In genomic region chr9:12774861-12775367, GRCh38 we compare ENCODE assay signal across 8 cellular contexts. TPM values are rescaled to one million over a fixed set of nuclear protein-coding genes. Genes with fewer than 3 reads are reported as not detected.
DNase-seq lines count a peak whose midpoint lies in the region; ATAC-seq and TF ChIP-seq lines count a peak whose summit lies in the region.

Gene LURAP1L, plus strand, starts transcription at chr9:12775020. Its CDS starts 696 bp downstream, at chr9:12775716.

- TF ChIP-seq CTCF in upper lobe of right lung (IDR thresholded peaks at IDR 0.05): no peak

- peak within 1 kb of the TSS; percentile 62 for H3K4me3 ChIP-seq in mesodermal cell (ENCODE audit: extremely low read depth, insufficient read depth, low read length, poor library complexity, severe bottlenecking)
- peak within 1 kb of the TSS; percentile 64 for H3K4me3 ChIP-seq in upper lobe of right lung

- H3K4me1 ChIP-seq in mesodermal cell (ENCODE audit: control insufficient read depth, insufficient read depth, low read length, poor library complexity, severe bottlenecking): peaks cover 17% of the 10 kb centered on the region
- no peaks in the 10 kb centered on the region for H3K4me1 ChIP-seq in upper lobe of right lung

- H3K27me3 ChIP-seq in upper lobe of right lung: no peaks in the 10 kb centered on the region

- H3K27ac ChIP-seq in epithelial cell of prostate: peak within 1 kb of the TSS; percentile 97
- peak within 1 kb of the TSS; percentile 80 for H3K27ac ChIP-seq in mesodermal cell (ENCODE audit: low read depth, low read length, severe bottlenecking)
- H3K27ac ChIP-seq in upper lobe of right lung: peak within 1 kb of the TSS; percentile 87

- 1 to 2% methylated on average over 5 to 10 of the region's 17 CpGs for WGBS in mesodermal cell (ENCODE audit: insufficient coverage in 2 of 2), 2 experiments

- H3K9me3 ChIP-seq in mesodermal cell (ENCODE audit: control insufficient read depth, low read length): no peaks in the 10 kb centered on the region
- no peaks in the 10 kb centered on the region for H3K9me3 ChIP-seq in upper lobe of right lung

- ATAC-seq in upper lobe of right lung: peak; percentile 73
- no peak for ATAC-seq in GM19397 (IDR thresholded peaks at IDR 0.05; ENCODE audit: unreplicated experiment)
- no peak for ATAC-seq in GM19035 (IDR thresholded peaks at IDR 0.05; ENCODE audit: unreplicated experiment)

- no peaks in the 10 kb centered on the region for H3K36me3 ChIP-seq in mesodermal cell (ENCODE audit: control insufficient read depth, insufficient read depth, low read length)
- H3K36me3 ChIP-seq in upper lobe of right lung: no peaks in the 10 kb centered on the region

- intact Hi-C loops in upper lobe of right lung (cut with DNase I): no loop called here

- peak; percentile 60 for DNase-seq in AG08396 (ENCODE audit: low spot score)
- peak; percentile 5 for DNase-seq in HK-2 (ENCODE audit: unreplicated experiment)
- peak; percentile 29 to 35 for DNase-seq in SHP77 (lab: John Stamatoyannopoulos, UW)
- peak; percentile 60 for DNase-seq in epithelial cell of prostate (ENCODE audit: low read depth, low spot score)
- no peak for DNase-seq in upper lobe of right lung

RNA-seq across cellular contexts. Expression of gene LURAP1L, which starts in this region (rescaled TPM):
- 7.1 TPM for polyA plus RNA-seq in mesodermal cell (2013, experiment 1 of 2)
- 6.8 TPM for polyA plus RNA-seq in mesodermal cell (2013, experiment 2 of 2)
- total RNA-seq in upper lobe of right lung: 32.3 TPM
